Comparison of ENCODE assay signal across 9 cellular contexts in the genomic region with DNA sequence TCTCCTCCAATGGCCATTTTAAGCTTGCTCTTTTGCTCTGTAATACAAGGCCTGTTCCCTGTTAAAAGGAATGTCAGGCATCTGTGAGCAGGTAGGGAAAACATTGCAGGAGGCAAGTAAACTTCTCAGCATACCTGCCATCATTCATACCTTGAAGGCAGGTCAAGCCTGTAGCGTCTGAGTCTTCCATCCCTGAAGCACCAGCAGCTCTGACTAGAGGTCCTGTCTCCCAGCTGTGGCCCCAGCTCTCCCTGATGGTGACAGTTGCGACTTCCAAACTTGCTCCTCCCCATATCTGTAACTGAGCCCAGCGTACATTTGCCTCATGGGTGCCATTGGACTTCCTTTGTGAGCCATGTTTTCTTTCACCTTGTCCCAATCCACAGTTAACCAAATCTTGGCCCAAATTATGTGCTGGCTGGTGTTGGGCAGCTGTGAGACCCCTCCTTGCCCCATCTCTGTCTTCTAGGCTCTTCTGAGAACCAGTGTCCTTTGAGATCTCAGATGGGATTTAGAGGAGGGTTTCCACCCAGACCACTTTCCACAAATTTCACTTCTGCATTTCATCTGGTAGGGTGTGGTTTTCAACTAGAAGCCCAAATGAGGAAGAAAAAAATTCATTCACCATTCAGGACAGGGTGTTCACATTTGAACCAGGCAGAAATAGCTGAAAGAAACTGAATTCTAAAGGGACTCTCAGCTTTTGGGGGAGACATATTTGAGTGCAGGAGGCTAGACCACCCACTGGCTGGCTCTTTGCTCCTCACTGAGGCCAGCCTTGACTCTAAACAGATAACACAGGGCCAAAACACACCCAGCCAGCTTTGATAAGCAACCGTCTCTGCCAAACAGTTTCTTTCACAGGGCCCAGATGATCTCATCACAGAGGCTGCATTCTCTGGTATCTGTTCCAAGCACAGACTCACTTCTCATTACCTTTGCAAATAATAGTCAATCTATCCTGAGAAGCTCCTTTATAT. TPM values are rescaled to one million over a fixed set of nuclear protein-coding genes. Genes with fewer than 3 reads are reported as not detected.
DNase-seq lines count a peak whose midpoint lies in the region; ATAC-seq and TF ChIP-seq lines count a peak whose summit lies in the region.
"Had no signal": no experiment of that assay in that cellular context is flagged by ENCODE, and none has a peak within 500 bp of the region (broad histone marks: within the 10 kb centered on the region; RNA-seq: fewer than 3 reads in every experiment).

No MANE protein-coding gene starts in this region.

- H3K9me3 Mint-ChIP-seq in progenitor cell of endocrine pancreas (ENCODE audit: low read depth) (peaks cover 3% of the 10 kb centered on the region), MCF 10A (ENCODE audit: unreplicated experiment) (no peaks in the 10 kb centered on the region)

- no peaks in the 10 kb centered on the region for H3K36me3 ChIP-seq in body of pancreas (replicated peaks in 1 of 2; ENCODE audit: insufficient read depth in 1 of 2, low read depth in 2 of 2)

- H3K27ac ChIP-seq in body of pancreas: peak overlapping the region; percentile 30 to 76 (median 60)

- H3K4me1 ChIP-seq in body of pancreas: peaks cover 12% of the 10 kb centered on the region

- intact Hi-C loops in body of pancreas (cut with DNase I) (loop anchor here (5.0 to 10.0 kb wide), 2 partner anchors 51 to 428 kb away; no protein-coding TSS in a partner anchor), MCF 10A (cut with micrococcal nuclease) (no loop called here)

- WGBS in body of pancreas, 2 donors: 60 to 63% methylated on average over 4 of the region's 4 CpGs

- ATAC-seq in GM19351 (IDR thresholded peaks at IDR 0.05; ENCODE audit: unreplicated experiment): peak; percentile 71
- ATAC-seq in body of pancreas: peak; percentile 62
- no peak for ATAC-seq in GM21381 (IDR thresholded peaks at IDR 0.05; ENCODE audit: unreplicated experiment)

- H3K4me3 Mint-ChIP-seq in progenitor cell of endocrine pancreas (ENCODE audit: low read depth) (no peak overlapping the region), MCF 10A (ENCODE audit: unreplicated experiment) (no peak overlapping the region)

- no peaks in the 10 kb centered on the region for H3K9me3 ChIP-seq in body of pancreas

- POLR2A ChIA-PET in MCF 10A (lab: Yijun Ruan, JAX): interaction anchor here (0.7 to 1.0 kb wide), 2 partner anchors 16 to 130 kb away, joined by 3 to 4 read pairs; no protein-coding TSS in a partner anchor

- peak; percentile 73 to 83 for DNase-seq in Kasumi-1 (lab: John Stamatoyannopoulos, UW)
- DNase-seq in body of pancreas: peak in 1 of 4 donors; percentile 33
- DNase-seq in progenitor cell of endocrine pancreas (ENCODE audit: low spot score, unreplicated experiment): no peak
- DNase-seq in MCF 10A (ENCODE audit: unreplicated experiment): no peak
- no peak for DNase-seq in NCI-H446 (lab: John Stamatoyannopoulos, UW)
- DNase-seq: activated effector memory CD4-positive, alpha-beta T cell treated with anti-CD3 and anti-CD28 coated beads, Interleukin-2, amount 50 U/mL, for 16 hours; stimulated activated naive CD4-positive, alpha-beta T cell had no signal

- peaks cover 21% of the 10 kb centered on the region for H3K36me3 Mint-ChIP-seq in progenitor cell of endocrine pancreas (ENCODE audit: insufficient read depth)
- H3K36me3 Mint-ChIP-seq in MCF 10A (ENCODE audit: insufficient read depth, unreplicated experiment): no peaks in the 10 kb centered on the region

- H3K27me3 Mint-ChIP-seq in progenitor cell of endocrine pancreas: no peaks in the 10 kb centered on the region
- H3K27me3 Mint-ChIP-seq in MCF 10A (ENCODE audit: insufficient read depth, unreplicated experiment): no peaks in the 10 kb centered on the region

- TF ChIP-seq POLR2A in body of pancreas (IDR thresholded peaks at IDR 0.05): peak in 1 of 3 donors; percentile 39

- H3K27ac Mint-ChIP-seq in progenitor cell of endocrine pancreas (peak overlapping the region; percentile 84), MCF 10A (ENCODE audit: low read depth, unreplicated experiment) (no peak overlapping the region)

- TF ChIP-seq CTCF in body of pancreas (IDR thresholded peaks at IDR 0.05): no peak
- TF ChIP-seq CTCF in progenitor cell of endocrine pancreas (IDR thresholded peaks at IDR 0.05; ENCODE audit: unreplicated experiment): no peak
- no peak for TF ChIP-seq CTCF in MCF 10A (IDR thresholded peaks at IDR 0.05; ENCODE audit: unreplicated experiment)

- no peak overlapping the region for H3K4me3 ChIP-seq in body of pancreas

- no peaks in the 10 kb centered on the region for H3K27me3 ChIP-seq in body of pancreas

- H3K4me1 Mint-ChIP-seq in progenitor cell of endocrine pancreas (ENCODE audit: low read depth) (peaks cover 29% of the 10 kb centered on the region), MCF 10A (ENCODE audit: insufficient read depth, unreplicated experiment) (peaks cover 9% of the 10 kb centered on the region)

- no TSS peak for BruUV-seq in MCF 10A (replicated peaks; lab: Mats Ljungman, UMichigan)

- CTCF ChIA-PET in MCF 10A (lab: Yijun Ruan, JAX): interaction anchor here (0.6 to 13.7 kb wide), 19 partner anchors 8 to 432 kb away, joined by 3 to 281 read pairs (median 5); no protein-coding TSS in a partner anchor

RNA-seq across cellular contexts. Expression of a gene that starts 32.6 kb away (rescaled TPM):
- total RNA-seq in body of pancreas: 10 to 100 TPM; 74.8 to 87.7 TPM
- total RNA-seq in progenitor cell of endocrine pancreas: 393 and 397 TPM in 2 replicates
- total RNA-seq in MCF 10A (2022): 4.3 and 8.0 TPM in 2 replicates

Comparison
In these comparisons a context has a peak if more than half of its experiments do, and no peak if none do; other contexts are left out.
1. DNase-seq: peak in Kasumi-1 (2 of 2); none in progenitor cell of endocrine pancreas (single experiment), MCF 10A (single experiment) and NCI-H446 (0 of 2).